ENCODE assay signal across 1 cellular context in genomic region chr19:48907671-48908070, GRCh38.
TF ChIP-seq lines count a peak whose summit lies in the region.

No MANE protein-coding gene starts in this region.

TF ChIP-seq in HepG2, 621 proteins besides CTCF, POLR2A, EP300 and RAD21 (continued from another document and continues in another):
- TF ChIP-seq, protein P1, sequence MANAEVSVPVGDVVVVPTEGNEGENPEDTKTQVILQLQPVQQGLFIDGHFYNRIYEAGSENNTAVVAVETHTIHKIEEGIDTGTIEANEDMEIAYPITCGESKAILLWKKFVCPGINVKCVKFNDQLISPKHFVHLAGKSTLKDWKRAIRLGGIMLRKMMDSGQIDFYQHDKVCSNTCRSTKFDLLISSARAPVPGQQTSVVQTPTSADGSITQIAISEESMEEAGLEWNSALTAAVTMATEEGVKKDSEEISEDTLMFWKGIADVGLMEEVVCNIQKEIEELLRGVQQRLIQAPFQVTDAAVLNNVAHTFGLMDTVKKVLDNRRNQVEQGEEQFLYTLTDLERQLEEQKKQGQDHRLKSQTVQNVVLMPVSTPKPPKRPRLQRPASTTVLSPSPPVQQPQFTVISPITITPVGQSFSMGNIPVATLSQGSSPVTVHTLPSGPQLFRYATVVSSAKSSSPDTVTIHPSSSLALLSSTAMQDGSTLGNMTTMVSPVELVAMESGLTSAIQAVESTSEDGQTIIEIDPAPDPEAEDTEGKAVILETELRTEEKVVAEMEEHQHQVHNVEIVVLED (CRISPR knock-in tag; IDR thresholded peaks at IDR 0.05; ENCODE audit: borderline replicate concordance) = no peak; the same call in 1 of the 2 replicates
- TF ChIP-seq SP1 (IDR thresholded peaks at IDR 0.05) (no peak), SP1 (CRISPR knock-in tag; IDR thresholded peaks at IDR 0.05) (0 out of 2 replicates have a peak, but pooled peaks have one; percentile 20), TP53 (CRISPR knock-in tag; conservative IDR thresholded peaks at IDR 0.05) (no peak), HNRNPL (IDR thresholded peaks at IDR 0.05; ENCODE audit: low read depth, low read length) (peak; percentile 94), ZNF460 (CRISPR knock-in tag; IDR thresholded peaks at IDR 0.05; ENCODE audit: borderline replicate concordance) (0 out of 2 replicates have a peak, but pooled peaks have one; percentile 2), CBX5 (CRISPR knock-in tag; IDR thresholded peaks at IDR 0.05; ENCODE audit: borderline replicate concordance) (0 out of 2 replicates have a peak, but pooled peaks have one; percentile 58), RBFOX2 (IDR thresholded peaks at IDR 0.05; ENCODE audit: low read depth, low read length) (peak; percentile 32; the same call in 1 of the 2 replicates), RARA (CRISPR knock-in tag; IDR thresholded peaks at IDR 0.05) (peak; percentile 75), ZMAT3 (CRISPR knock-in tag; conservative IDR thresholded peaks at IDR 0.05) (no peak), GATAD1 (CRISPR knock-in tag; IDR thresholded peaks at IDR 0.05) (peak; percentile 61), MXI1 (IDR thresholded peaks at IDR 0.05; ENCODE audit: borderline replicate concordance, low read depth, low read length) (peak; percentile 44; the same call in 1 of the 3 replicates), TMF1 (CRISPR knock-in tag; IDR thresholded peaks at IDR 0.05; ENCODE audit: low read depth) (no peak), GTF3A (CRISPR knock-in tag; conservative IDR thresholded peaks at IDR 0.05) (no peak), POLR2G (IDR thresholded peaks at IDR 0.05; ENCODE audit: low read depth, low read length) (0 out of 2 replicates have a peak, but pooled peaks have one; percentile 31), ZFYVE20 (CRISPR knock-in tag; IDR thresholded peaks at IDR 0.05; ENCODE audit: borderline replicate concordance, low read depth) (no peak), ZKSCAN5 (CRISPR knock-in tag; IDR thresholded peaks at IDR 0.05) (peak; percentile 76; the same call in 1 of the 2 replicates), HMG20B (CRISPR knock-in tag; conservative IDR thresholded peaks at IDR 0.05) (0 out of 2 replicates have a peak, but pooled peaks have one; percentile 58), GABPA (IDR thresholded peaks at IDR 0.05; ENCODE audit: low read depth, low read length) (no peak), GABPA (CRISPR knock-in tag; IDR thresholded peaks at IDR 0.05; ENCODE audit: low read depth) (peak; percentile 42; the same call in 1 of the 2 replicates), JARID2 (CRISPR knock-in tag; IDR thresholded peaks at IDR 0.05; ENCODE audit: insufficient replicate concordance) (no peak), GATAD2A (CRISPR knock-in tag; IDR thresholded peaks at IDR 0.05) (peak; percentile 79), KMT2A (CRISPR knock-in tag; IDR thresholded peaks at IDR 0.05) (0 out of 2 replicates have a peak, but pooled peaks have one; percentile 40), EED (CRISPR knock-in tag; IDR thresholded peaks at IDR 0.05) (no peak), KDM1A (CRISPR knock-in tag; IDR thresholded peaks at IDR 0.05) (0 out of 2 replicates have a peak, but pooled peaks have one; percentile 23), FOXP1 (IDR thresholded peaks at IDR 0.05) (no peak), FOXP1 (CRISPR knock-in tag; IDR thresholded peaks at IDR 0.05) (peak; percentile 30; the same call in 1 of the 2 replicates), ARID2 (CRISPR knock-in tag; IDR thresholded peaks at IDR 0.05; ENCODE audit: borderline replicate concordance) (no peak), ATAD3A (CRISPR knock-in tag; IDR thresholded peaks at IDR 0.05) (no peak), TSC22D2 (CRISPR knock-in tag; IDR thresholded peaks at IDR 0.05; ENCODE audit: borderline replicate concordance) (peak; percentile 28; the same call in 1 of the 2 replicates), ZNF331 (CRISPR knock-in tag; IDR thresholded peaks at IDR 0.05) (peak; percentile 85; the same call in 1 of the 2 replicates), ZNF605 (CRISPR knock-in tag; IDR thresholded peaks at IDR 0.05) (peak; percentile 54; the same call in 1 of the 2 replicates), NFIB (CRISPR knock-in tag; IDR thresholded peaks at IDR 0.05; ENCODE audit: borderline replicate concordance) (no peak), FOSL2 (CRISPR knock-in tag; IDR thresholded peaks at IDR 0.05) (peak; percentile 62; the same call in 1 of the 2 replicates), MED13 (CRISPR knock-in tag; IDR thresholded peaks at IDR 0.05) (no peak), ZBTB7B (CRISPR knock-in tag; IDR thresholded peaks at IDR 0.05) (0 out of 2 replicates have a peak, but pooled peaks have one; percentile 26), CCDC6 (CRISPR knock-in tag; IDR thresholded peaks at IDR 0.05) (peak; percentile 54; the same call in 1 of the 2 replicates), ZSCAN29 (CRISPR knock-in tag; conservative IDR thresholded peaks at IDR 0.05) (0 out of 2 replicates have a peak, but pooled peaks have one; percentile 14)
- TF ChIP-seq, protein P2, sequence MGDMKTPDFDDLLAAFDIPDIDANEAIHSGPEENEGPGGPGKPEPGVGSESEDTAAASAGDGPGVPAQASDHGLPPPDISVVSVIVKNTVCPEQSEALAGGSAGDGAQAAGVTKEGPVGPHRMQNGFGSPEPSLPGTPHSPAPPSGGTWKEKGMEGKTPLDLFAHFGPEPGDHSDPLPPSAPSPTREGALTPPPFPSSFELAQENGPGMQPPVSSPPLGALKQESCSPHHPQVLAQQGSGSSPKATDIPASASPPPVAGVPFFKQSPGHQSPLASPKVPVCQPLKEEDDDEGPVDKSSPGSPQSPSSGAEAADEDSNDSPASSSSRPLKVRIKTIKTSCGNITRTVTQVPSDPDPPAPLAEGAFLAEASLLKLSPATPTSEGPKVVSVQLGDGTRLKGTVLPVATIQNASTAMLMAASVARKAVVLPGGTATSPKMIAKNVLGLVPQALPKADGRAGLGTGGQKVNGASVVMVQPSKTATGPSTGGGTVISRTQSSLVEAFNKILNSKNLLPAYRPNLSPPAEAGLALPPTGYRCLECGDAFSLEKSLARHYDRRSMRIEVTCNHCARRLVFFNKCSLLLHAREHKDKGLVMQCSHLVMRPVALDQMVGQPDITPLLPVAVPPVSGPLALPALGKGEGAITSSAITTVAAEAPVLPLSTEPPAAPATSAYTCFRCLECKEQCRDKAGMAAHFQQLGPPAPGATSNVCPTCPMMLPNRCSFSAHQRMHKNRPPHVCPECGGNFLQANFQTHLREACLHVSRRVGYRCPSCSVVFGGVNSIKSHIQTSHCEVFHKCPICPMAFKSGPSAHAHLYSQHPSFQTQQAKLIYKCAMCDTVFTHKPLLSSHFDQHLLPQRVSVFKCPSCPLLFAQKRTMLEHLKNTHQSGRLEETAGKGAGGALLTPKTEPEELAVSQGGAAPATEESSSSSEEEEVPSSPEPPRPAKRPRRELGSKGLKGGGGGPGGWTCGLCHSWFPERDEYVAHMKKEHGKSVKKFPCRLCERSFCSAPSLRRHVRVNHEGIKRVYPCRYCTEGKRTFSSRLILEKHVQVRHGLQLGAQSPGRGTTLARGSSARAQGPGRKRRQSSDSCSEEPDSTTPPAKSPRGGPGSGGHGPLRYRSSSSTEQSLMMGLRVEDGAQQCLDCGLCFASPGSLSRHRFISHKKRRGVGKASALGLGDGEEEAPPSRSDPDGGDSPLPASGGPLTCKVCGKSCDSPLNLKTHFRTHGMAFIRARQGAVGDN (CRISPR knock-in tag; IDR thresholded peaks at IDR 0.05) = peak; percentile 91
- TF ChIP-seq, protein P3, sequence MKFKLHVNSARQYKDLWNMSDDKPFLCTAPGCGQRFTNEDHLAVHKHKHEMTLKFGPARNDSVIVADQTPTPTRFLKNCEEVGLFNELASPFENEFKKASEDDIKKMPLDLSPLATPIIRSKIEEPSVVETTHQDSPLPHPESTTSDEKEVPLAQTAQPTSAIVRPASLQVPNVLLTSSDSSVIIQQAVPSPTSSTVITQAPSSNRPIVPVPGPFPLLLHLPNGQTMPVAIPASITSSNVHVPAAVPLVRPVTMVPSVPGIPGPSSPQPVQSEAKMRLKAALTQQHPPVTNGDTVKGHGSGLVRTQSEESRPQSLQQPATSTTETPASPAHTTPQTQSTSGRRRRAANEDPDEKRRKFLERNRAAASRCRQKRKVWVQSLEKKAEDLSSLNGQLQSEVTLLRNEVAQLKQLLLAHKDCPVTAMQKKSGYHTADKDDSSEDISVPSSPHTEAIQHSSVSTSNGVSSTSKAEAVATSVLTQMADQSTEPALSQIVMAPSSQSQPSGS (CRISPR knock-in tag; IDR thresholded peaks at IDR 0.05) = peak; percentile 88
- TF ChIP-seq, protein P4, sequence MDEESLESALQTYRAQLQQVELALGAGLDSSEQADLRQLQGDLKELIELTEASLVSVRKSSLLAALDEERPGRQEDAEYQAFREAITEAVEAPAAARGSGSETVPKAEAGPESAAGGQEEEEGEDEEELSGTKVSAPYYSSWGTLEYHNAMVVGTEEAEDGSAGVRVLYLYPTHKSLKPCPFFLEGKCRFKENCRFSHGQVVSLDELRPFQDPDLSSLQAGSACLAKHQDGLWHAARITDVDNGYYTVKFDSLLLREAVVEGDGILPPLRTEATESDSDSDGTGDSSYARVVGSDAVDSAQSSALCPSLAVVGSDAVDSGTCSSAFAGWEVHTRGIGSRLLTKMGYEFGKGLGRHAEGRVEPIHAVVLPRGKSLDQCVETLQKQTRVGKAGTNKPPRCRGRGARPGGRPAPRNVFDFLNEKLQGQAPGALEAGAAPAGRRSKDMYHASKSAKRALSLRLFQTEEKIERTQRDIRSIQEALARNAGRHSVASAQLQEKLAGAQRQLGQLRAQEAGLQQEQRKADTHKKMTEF (CRISPR knock-in tag; IDR thresholded peaks at IDR 0.05) = peak; percentile 55; the same call in 1 of the 2 replicates
- TF ChIP-seq, protein P5, sequence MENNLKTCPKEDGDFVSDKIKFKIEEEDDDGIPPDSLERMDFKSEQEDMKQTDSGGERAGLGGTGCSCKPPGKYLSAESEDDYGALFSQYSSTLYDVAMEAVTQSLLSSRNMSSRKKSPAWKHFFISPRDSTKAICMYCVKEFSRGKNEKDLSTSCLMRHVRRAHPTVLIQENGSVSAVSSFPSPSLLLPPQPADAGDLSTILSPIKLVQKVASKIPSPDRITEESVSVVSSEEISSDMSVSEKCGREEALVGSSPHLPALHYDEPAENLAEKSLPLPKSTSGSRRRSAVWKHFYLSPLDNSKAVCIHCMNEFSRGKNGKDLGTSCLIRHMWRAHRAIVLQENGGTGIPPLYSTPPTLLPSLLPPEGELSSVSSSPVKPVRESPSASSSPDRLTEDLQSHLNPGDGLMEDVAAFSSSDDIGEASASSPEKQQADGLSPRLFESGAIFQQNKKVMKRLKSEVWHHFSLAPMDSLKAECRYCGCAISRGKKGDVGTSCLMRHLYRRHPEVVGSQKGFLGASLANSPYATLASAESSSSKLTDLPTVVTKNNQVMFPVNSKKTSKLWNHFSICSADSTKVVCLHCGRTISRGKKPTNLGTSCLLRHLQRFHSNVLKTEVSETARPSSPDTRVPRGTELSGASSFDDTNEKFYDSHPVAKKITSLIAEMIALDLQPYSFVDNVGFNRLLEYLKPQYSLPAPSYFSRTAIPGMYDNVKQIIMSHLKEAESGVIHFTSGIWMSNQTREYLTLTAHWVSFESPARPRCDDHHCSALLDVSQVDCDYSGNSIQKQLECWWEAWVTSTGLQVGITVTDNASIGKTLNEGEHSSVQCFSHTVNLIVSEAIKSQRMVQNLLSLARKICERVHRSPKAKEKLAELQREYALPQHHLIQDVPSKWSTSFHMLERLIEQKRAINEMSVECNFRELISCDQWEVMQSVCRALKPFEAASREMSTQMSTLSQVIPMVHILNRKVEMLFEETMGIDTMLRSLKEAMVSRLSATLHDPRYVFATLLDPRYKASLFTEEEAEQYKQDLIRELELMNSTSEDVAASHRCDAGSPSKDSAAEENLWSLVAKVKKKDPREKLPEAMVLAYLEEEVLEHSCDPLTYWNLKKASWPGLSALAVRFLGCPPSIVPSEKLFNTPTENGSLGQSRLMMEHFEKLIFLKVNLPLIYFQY (CRISPR knock-in tag; IDR thresholded peaks at IDR 0.05; ENCODE audit: borderline replicate concordance) = peak; percentile 59; the same call in 1 of the 2 replicates
- TF ChIP-seq, protein P6, sequence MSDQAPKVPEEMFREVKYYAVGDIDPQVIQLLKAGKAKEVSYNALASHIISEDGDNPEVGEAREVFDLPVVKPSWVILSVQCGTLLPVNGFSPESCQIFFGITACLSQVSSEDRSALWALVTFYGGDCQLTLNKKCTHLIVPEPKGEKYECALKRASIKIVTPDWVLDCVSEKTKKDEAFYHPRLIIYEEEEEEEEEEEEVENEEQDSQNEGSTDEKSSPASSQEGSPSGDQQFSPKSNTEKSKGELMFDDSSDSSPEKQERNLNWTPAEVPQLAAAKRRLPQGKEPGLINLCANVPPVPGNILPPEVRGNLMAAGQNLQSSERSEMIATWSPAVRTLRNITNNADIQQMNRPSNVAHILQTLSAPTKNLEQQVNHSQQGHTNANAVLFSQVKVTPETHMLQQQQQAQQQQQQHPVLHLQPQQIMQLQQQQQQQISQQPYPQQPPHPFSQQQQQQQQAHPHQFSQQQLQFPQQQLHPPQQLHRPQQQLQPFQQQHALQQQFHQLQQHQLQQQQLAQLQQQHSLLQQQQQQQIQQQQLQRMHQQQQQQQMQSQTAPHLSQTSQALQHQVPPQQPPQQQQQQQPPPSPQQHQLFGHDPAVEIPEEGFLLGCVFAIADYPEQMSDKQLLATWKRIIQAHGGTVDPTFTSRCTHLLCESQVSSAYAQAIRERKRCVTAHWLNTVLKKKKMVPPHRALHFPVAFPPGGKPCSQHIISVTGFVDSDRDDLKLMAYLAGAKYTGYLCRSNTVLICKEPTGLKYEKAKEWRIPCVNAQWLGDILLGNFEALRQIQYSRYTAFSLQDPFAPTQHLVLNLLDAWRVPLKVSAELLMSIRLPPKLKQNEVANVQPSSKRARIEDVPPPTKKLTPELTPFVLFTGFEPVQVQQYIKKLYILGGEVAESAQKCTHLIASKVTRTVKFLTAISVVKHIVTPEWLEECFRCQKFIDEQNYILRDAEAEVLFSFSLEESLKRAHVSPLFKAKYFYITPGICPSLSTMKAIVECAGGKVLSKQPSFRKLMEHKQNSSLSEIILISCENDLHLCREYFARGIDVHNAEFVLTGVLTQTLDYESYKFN (CRISPR knock-in tag; conservative IDR thresholded peaks at IDR 0.05) = peak; percentile 89
- TF ChIP-seq, protein P7, sequence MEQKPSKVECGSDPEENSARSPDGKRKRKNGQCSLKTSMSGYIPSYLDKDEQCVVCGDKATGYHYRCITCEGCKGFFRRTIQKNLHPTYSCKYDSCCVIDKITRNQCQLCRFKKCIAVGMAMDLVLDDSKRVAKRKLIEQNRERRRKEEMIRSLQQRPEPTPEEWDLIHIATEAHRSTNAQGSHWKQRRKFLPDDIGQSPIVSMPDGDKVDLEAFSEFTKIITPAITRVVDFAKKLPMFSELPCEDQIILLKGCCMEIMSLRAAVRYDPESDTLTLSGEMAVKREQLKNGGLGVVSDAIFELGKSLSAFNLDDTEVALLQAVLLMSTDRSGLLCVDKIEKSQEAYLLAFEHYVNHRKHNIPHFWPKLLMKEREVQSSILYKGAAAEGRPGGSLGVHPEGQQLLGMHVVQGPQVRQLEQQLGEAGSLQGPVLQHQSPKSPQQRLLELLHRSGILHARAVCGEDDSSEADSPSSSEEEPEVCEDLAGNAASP (CRISPR knock-in tag; IDR thresholded peaks at IDR 0.05; ENCODE audit: borderline replicate concordance) = peak; percentile 50; the same call in 1 of the 2 replicates
- TF ChIP-seq, protein P8, sequence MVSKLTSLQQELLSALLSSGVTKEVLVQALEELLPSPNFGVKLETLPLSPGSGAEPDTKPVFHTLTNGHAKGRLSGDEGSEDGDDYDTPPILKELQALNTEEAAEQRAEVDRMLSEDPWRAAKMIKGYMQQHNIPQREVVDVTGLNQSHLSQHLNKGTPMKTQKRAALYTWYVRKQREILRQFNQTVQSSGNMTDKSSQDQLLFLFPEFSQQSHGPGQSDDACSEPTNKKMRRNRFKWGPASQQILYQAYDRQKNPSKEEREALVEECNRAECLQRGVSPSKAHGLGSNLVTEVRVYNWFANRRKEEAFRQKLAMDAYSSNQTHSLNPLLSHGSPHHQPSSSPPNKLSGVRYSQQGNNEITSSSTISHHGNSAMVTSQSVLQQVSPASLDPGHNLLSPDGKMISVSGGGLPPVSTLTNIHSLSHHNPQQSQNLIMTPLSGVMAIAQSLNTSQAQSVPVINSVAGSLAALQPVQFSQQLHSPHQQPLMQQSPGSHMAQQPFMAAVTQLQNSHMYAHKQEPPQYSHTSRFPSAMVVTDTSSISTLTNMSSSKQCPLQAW (CRISPR knock-in tag; IDR thresholded peaks at IDR 0.05) = peak; percentile 58; the same call in 1 of the 2 replicates
